In the genomic region with DNA sequence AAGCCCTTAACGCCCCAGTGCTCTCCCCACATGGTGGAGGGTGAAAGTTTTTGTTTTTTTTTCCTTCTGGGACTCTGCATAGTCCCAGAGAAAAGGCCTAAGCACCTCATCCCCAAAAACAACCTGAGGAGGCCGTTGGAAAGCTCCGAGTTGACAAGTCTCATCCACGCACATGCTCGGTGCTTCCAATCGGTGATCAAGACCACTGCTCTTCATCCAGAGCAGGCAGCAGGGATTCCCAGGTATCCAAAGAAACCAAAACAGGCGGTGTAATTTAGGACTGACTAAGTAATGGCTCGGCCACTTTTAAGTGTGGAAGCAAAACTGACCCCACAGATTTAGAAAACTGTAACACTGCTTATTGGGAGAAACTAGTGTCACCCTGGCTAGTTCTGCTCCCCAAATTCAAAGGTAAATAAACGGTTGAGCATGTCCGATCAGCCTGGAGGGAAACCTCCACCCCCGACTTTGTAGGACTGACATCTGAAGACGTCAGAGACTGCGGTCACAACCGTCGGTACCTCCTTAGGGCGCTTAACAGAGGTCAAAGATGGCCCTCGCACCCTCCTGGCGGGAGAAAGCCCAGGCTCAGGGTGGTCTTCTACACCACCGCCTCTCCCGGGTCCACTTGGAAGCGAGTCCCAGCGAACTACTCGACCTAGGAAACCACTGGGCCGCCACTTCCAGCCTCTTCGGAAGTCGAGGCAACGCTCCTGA, we compare ENCODE assay signal across 1 cellular context.
TF ChIP-seq lines count a peak whose summit lies in the region.

No MANE protein-coding gene starts in this region.

TF ChIP-seq in IMR-90, 13 proteins besides CTCF, POLR2A, EP300 and RAD21:
- no peak for TF ChIP-seq NFE2L2 (IDR thresholded peaks at IDR 0.05; ENCODE audit: low read depth, low read length)
- TF ChIP-seq SMC3 (IDR thresholded peaks at IDR 0.05; ENCODE audit: low read depth, low read length) = no peak
- TF ChIP-seq CEBPB (IDR thresholded peaks at IDR 0.05; ENCODE audit: low read depth, low read length) = no peak
- TF ChIP-seq BHLHE40 (IDR thresholded peaks at IDR 0.05; ENCODE audit: low read depth, low read length) = no peak
- TF ChIP-seq, protein P1, sequence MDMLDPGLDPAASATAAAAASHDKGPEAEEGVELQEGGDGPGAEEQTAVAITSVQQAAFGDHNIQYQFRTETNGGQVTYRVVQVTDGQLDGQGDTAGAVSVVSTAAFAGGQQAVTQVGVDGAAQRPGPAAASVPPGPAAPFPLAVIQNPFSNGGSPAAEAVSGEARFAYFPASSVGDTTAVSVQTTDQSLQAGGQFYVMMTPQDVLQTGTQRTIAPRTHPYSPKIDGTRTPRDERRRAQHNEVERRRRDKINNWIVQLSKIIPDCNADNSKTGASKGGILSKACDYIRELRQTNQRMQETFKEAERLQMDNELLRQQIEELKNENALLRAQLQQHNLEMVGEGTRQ (IDR thresholded peaks at IDR 0.05; ENCODE audit: low read depth, low read length) = 0 out of 2 replicates have a peak, but pooled peaks have one; percentile 1
